In the genomic region with DNA sequence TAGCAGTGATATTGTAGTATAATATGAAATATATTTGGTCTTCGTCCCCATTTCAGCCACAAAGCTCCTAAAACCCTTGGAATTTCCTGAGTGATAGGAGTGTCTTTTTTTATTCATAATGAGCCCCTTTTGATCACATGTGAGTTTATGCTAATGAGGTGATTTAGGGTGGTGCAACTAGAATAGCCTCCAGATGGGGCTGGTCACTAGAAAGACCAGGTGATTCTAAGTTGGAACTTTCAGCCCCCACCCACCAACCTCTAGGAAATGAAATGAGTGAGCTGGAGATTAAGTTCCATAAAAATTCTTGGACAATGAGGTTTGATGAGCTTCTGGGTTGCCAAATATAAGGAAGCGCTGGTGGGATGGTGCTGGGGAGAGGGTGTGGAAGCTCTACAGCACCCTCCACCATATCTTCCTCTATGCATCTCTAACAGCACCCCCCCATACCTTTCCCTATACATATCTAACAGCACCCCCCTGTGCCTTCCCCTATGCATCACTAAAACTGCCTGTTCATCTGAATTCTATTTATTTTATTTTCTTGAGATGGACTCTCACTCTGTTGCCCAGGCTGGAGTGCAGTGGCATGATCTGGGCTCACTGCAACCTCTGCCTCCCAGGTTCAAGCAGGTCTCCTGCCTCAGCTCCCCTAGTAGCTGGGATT, we compare ENCODE assay signal across 1 cellular context.
TF ChIP-seq lines count a peak whose summit lies in the region.

No MANE protein-coding gene starts in this region.

TF ChIP-seq in GM12878, 131 proteins besides CTCF, POLR2A, EP300 and RAD21:
- TF ChIP-seq HDAC6 (IDR thresholded peaks at IDR 0.05; ENCODE audit: unreplicated experiment) = no peak
- no peak for TF ChIP-seq WRNIP1 (IDR thresholded peaks at IDR 0.05; ENCODE audit: borderline replicate concordance, low read depth, low read length)
- TF ChIP-seq CHD1 (IDR thresholded peaks at IDR 0.05; ENCODE audit: low read depth, low read length) = no peak
- TF ChIP-seq ZNF622 (IDR thresholded peaks at IDR 0.05) = no peak
- no peak for TF ChIP-seq MTA2 (IDR thresholded peaks at IDR 0.05; ENCODE audit: low read depth)
- no peak for TF ChIP-seq SPI1 (IDR thresholded peaks at IDR 0.05; ENCODE audit: borderline replicate concordance, insufficient read depth, low read depth, low read length)
- TF ChIP-seq IKZF1 (conservative IDR thresholded peaks at IDR 0.05) = no peak
- no peak for TF ChIP-seq POU2F2 (IDR thresholded peaks at IDR 0.05; ENCODE audit: borderline replicate concordance, low read depth, low read length)
- no peak for TF ChIP-seq MYC (IDR thresholded peaks at IDR 0.05; ENCODE audit: insufficient read depth, insufficient read length, insufficient replicate concordance, low read length, severe bottlenecking)
- no peak for TF ChIP-seq MEF2B (IDR thresholded peaks at IDR 0.05; ENCODE audit: partially characterized antibody, poor library complexity, severe bottlenecking)
- TF ChIP-seq PAX8 (IDR thresholded peaks at IDR 0.05) = no peak
- TF ChIP-seq IRF4 (IDR thresholded peaks at IDR 0.05; ENCODE audit: low read depth, low read length) = no peak
- TF ChIP-seq, protein P1, sequence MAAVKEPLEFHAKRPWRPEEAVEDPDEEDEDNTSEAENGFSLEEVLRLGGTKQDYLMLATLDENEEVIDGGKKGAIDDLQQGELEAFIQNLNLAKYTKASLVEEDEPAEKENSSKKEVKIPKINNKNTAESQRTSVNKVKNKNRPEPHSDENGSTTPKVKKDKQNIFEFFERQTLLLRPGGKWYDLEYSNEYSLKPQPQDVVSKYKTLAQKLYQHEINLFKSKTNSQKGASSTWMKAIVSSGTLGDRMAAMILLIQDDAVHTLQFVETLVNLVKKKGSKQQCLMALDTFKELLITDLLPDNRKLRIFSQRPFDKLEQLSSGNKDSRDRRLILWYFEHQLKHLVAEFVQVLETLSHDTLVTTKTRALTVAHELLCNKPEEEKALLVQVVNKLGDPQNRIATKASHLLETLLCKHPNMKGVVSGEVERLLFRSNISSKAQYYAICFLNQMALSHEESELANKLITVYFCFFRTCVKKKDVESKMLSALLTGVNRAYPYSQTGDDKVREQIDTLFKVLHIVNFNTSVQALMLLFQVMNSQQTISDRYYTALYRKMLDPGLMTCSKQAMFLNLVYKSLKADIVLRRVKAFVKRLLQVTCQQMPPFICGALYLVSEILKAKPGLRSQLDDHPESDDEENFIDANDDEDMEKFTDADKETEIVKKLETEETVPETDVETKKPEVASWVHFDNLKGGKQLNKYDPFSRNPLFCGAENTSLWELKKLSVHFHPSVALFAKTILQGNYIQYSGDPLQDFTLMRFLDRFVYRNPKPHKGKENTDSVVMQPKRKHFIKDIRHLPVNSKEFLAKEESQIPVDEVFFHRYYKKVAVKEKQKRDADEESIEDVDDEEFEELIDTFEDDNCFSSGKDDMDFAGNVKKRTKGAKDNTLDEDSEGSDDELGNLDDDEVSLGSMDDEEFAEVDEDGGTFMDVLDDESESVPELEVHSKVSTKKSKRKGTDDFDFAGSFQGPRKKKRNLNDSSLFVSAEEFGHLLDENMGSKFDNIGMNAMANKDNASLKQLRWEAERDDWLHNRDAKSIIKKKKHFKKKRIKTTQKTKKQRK (IDR thresholded peaks at IDR 0.05; ENCODE audit: low read depth, low read length) = no peak
- TF ChIP-seq, protein P2, sequence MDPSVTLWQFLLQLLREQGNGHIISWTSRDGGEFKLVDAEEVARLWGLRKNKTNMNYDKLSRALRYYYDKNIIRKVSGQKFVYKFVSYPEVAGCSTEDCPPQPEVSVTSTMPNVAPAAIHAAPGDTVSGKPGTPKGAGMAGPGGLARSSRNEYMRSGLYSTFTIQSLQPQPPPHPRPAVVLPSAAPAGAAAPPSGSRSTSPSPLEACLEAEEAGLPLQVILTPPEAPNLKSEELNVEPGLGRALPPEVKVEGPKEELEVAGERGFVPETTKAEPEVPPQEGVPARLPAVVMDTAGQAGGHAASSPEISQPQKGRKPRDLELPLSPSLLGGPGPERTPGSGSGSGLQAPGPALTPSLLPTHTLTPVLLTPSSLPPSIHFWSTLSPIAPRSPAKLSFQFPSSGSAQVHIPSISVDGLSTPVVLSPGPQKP (IDR thresholded peaks at IDR 0.05; ENCODE audit: low read depth, low read length) = no peak
- no peak for TF ChIP-seq BMI1 (IDR thresholded peaks at IDR 0.05; ENCODE audit: borderline replicate concordance)
